8 cellular contexts compared by ENCODE assay signal in the genomic region with DNA sequence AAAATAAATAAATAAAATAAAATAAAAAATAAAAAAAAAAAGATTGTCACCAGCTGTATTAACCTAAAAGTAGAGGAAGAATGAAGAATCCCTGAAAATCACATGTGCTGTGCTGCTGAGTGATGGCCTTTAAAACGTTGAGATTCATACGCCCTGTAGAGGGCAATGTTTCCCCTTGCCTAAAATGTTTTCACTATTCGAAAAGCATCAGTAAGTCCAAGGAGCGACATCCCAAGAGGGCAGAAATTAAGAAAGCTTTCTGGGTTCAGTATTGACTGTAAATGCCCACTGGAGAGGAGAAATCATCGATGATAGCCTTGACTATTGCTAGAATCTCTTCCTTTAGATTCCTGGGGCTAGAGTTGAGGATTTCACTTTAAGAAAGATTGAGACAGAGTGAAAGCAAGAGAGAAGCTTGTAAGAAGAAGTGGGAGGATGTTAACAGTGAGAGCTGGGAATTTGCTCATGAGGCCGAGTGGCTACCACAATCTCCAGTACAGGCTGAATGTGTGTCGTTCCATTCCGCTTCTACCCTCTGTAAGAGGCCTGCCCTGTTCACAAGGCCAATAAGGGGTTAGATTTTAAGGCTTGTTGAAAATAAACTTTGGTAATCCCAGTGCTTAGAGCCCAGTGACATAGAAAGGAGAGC.
A peak's percentile ranks its signal among the peaks of the same experiment; 100 is the strongest.
DNase-seq lines count a peak whose midpoint lies in the region; ATAC-seq and TF ChIP-seq lines count a peak whose summit lies in the region.

No MANE protein-coding gene starts in this region.

- peak; percentile 87 for TF ChIP-seq CTCF in SK-N-SH (IDR thresholded peaks at IDR 0.05)
- peak; percentile 77 to 78 for TF ChIP-seq CTCF in fibroblast of lung (conservative IDR thresholded peaks at IDR 0.05 in 1 of 2, IDR thresholded peaks at IDR 0.05 in 1 of 2; ENCODE audit: low read depth in 1 of 2, low read length in 2 of 2)
- TF ChIP-seq CTCF in lower leg skin (IDR thresholded peaks at IDR 0.05), result no peak

- no peaks in the 10 kb centered on the region for H3K9me3 Mint-ChIP-seq in natural killer cell treated with Interleukin-12 subunit alpha and Interleukin-12 subunit beta and Interleukin-15 and Interleukin-18, amount 100 ng/mL, for 72 hours
- no peaks in the 10 kb centered on the region for H3K9me3 Mint-ChIP-seq in activated naive CD4-positive, alpha-beta T cell treated with anti-CD3 and anti-CD28 coated beads, Interleukin-2, amount 10 ng/mL, durations not matched to agents 7 days and 5 days

- H3K4me1 Mint-ChIP-seq in natural killer cell treated with Interleukin-12 subunit alpha and Interleukin-12 subunit beta and Interleukin-15 and Interleukin-18, amount 100 ng/mL, for 72 hours (ENCODE audit: low read depth in 2 of 2), result peaks cover 0 to 4% of the 10 kb centered on the region in 2 donors
- peaks cover 3% of the 10 kb centered on the region for H3K4me1 Mint-ChIP-seq in activated naive CD4-positive, alpha-beta T cell treated with anti-CD3 and anti-CD28 coated beads, Interleukin-2, amount 10 ng/mL, durations not matched to agents 7 days and 5 days

- H3K9ac ChIP-seq in SK-N-SH, result peak overlapping the region; percentile 28; the same call in 1 of the 2 replicates
- no peak overlapping the region for H3K9ac ChIP-seq in fibroblast of lung (ENCODE audit: insufficient read depth, low read length)

- H3K4me1 ChIP-seq in SK-N-SH (ENCODE audit: control insufficient read depth in 1 of 2, insufficient read depth in 2 of 2, low read depth in 1 of 2, low read length in 1 of 2), result peaks cover 2 to 8% of the 10 kb centered on the region in 2 experiments
- peaks cover 7% of the 10 kb centered on the region for H3K4me1 ChIP-seq in fibroblast of lung (ENCODE audit: control insufficient read depth, extremely low read depth, insufficient read depth, low read length)

- ATAC-seq in GM21526 (IDR thresholded peaks at IDR 0.05; ENCODE audit: low FRiP score, unreplicated experiment), result peak; percentile 54
- no peak for ATAC-seq in natural killer cell treated with Interleukin-12 subunit alpha and Interleukin-12 subunit beta and Interleukin-15 and Interleukin-18, amount 100 ng/mL, for 72 hours

- no peaks in the 10 kb centered on the region for H4K20me1 ChIP-seq in SK-N-SH (ENCODE audit: insufficient read depth)
- no peaks in the 10 kb centered on the region for H4K20me1 ChIP-seq in fibroblast of lung (ENCODE audit: control insufficient read depth, extremely low read depth, insufficient read depth, low read length)

- intact Hi-C loops in lower leg skin (cut with DNase I; ENCODE audit: low total_unique reads), result loop anchor here (10.0 kb wide), 1 partner anchor 203 kb away; no protein-coding TSS in a partner anchor

- peak; percentile 71 for TF ChIP-seq RAD21 in SK-N-SH (IDR thresholded peaks at IDR 0.05; ENCODE audit: low read length)

- no peak overlapping the region for H3K27ac ChIP-seq in SK-N-SH (ENCODE audit: low read depth in 2 of 2, low read length in 1 of 2)
- no peak overlapping the region for H3K27ac ChIP-seq in fibroblast of lung (ENCODE audit: insufficient read depth, low read length)

- no peak for TF ChIP-seq EP300 in SK-N-SH (IDR thresholded peaks at IDR 0.05; ENCODE audit: borderline replicate concordance in 1 of 2, low read depth in 1 of 2, low read length in 1 of 2)

- DNase-seq in G401 (ENCODE audit: low spot score) (peak; percentile 41), KBM-7 (peak; percentile 87), SK-N-SH (peak; percentile 52), fibroblast of lung (ENCODE audit: low read depth in 2 of 2) (peak; percentile 60 to 87), lower leg skin (ENCODE audit: low spot score in 2 of 2) (no peak)
- DNase-seq in natural killer cell treated with Interleukin-12 subunit alpha and Interleukin-12 subunit beta and Interleukin-15 and Interleukin-18, amount 100 ng/mL, for 72 hours (ENCODE audit: low spot score), result no peak
- no peak for DNase-seq in activated naive CD4-positive, alpha-beta T cell treated with anti-CD3 and anti-CD28 coated beads, Interleukin-2, amount 10 ng/mL, durations not matched to agents 7 days and 5 days

- POLR2A ChIA-PET in SK-N-SH (lab: Yijun Ruan, JAX), result no interaction called here

- no peaks in the 10 kb centered on the region for H3K36me3 Mint-ChIP-seq in natural killer cell treated with Interleukin-12 subunit alpha and Interleukin-12 subunit beta and Interleukin-15 and Interleukin-18, amount 100 ng/mL, for 72 hours
- H3K36me3 Mint-ChIP-seq in activated naive CD4-positive, alpha-beta T cell treated with anti-CD3 and anti-CD28 coated beads, Interleukin-2, amount 10 ng/mL, durations not matched to agents 7 days and 5 days, result no peaks in the 10 kb centered on the region

- H3K4me3 ChIP-seq in SK-N-SH (ENCODE audit: low read depth in 2 of 2, low read length in 1 of 2) (peak overlapping the region; percentile 31 to 52; a peak in 3 of 4 replicates), fibroblast of lung (replicated peaks in 1 of 4; ENCODE audit: control extremely low read depth in 1 of 4, insufficient read depth in 1 of 4, low read depth in 3 of 4, low read length in 4 of 4) (peak overlapping the region in 2 of 4 experiments; percentile 19 to 23), lower leg skin (ENCODE audit: low read depth, poor library complexity, severe bottlenecking) (no peak overlapping the region)

- H3K27ac Mint-ChIP-seq in natural killer cell treated with Interleukin-12 subunit alpha and Interleukin-12 subunit beta and Interleukin-15 and Interleukin-18, amount 100 ng/mL, for 72 hours, result no peak overlapping the region
- no peak overlapping the region for H3K27ac Mint-ChIP-seq in activated naive CD4-positive, alpha-beta T cell treated with anti-CD3 and anti-CD28 coated beads, Interleukin-2, amount 10 ng/mL, durations not matched to agents 7 days and 5 days

- H3F3A ChIP-seq in SK-N-SH (replicated peaks; ENCODE audit: insufficient read depth), result peaks cover 4% of the 10 kb centered on the region

- CTCF ChIA-PET in SK-N-SH (lab: Yijun Ruan, JAX), result interaction anchor here (0.6 to 2.2 kb wide), 44 partner anchors 9 to 1343 kb away, joined by 3 to 22 read pairs (median 4); no protein-coding TSS in a partner anchor
- CTCF ChIA-PET in activated naive CD4-positive, alpha-beta T cell treated with anti-CD3 and anti-CD28 coated beads, Interleukin-2, amount 10 ng/mL, durations not matched to agents 7 days and 5 days (lab: Charles Lee), result interaction anchor here (0.6 to 1.7 kb wide), 11 partner anchors 9 to 642 kb away, joined by 3 to 6 read pairs (median 3); a partner anchor contains a TSS

- H3K27me3 Mint-ChIP-seq in natural killer cell treated with Interleukin-12 subunit alpha and Interleukin-12 subunit beta and Interleukin-15 and Interleukin-18, amount 100 ng/mL, for 72 hours, result peaks cover 2 to 5% of the 10 kb centered on the region in 2 donors
- peaks cover 3% of the 10 kb centered on the region for H3K27me3 Mint-ChIP-seq in activated naive CD4-positive, alpha-beta T cell treated with anti-CD3 and anti-CD28 coated beads, Interleukin-2, amount 10 ng/mL, durations not matched to agents 7 days and 5 days

- H2AFZ ChIP-seq in SK-N-SH (ENCODE audit: low read depth) (peak overlapping the region; percentile 89), fibroblast of lung (ENCODE audit: low read length) (peak overlapping the region; percentile 91)

- WGBS in SK-N-SH (ENCODE audit: low lambda C conversion rate), result 20% methylated on average over 8 of the region's 8 CpGs
- 30 to 35% methylated on average over 8 of the region's 8 CpGs for WGBS in lower leg skin, 2 donors

- no peak for TF ChIP-seq POLR2A in lower leg skin (IDR thresholded peaks at IDR 0.05)

- H3K36me3 ChIP-seq in SK-N-SH (replicated peaks in 1 of 2; ENCODE audit: control insufficient read depth in 1 of 2, insufficient read depth in 2 of 2, low read length in 1 of 2), result no peaks in the 10 kb centered on the region
- no peaks in the 10 kb centered on the region for H3K36me3 ChIP-seq in fibroblast of lung (ENCODE audit: control insufficient read depth, insufficient read depth, low read length)

- H3K4me2 ChIP-seq in SK-N-SH (peak overlapping the region; percentile 59), fibroblast of lung (ENCODE audit: extremely low read depth, insufficient read depth, low read length) (peak overlapping the region; percentile 93)

- H3K79me2 ChIP-seq in SK-N-SH (ENCODE audit: insufficient read depth), result no peaks in the 10 kb centered on the region
- no peaks in the 10 kb centered on the region for H3K79me2 ChIP-seq in fibroblast of lung (ENCODE audit: control insufficient read depth, insufficient read depth, low read length)

- in situ Hi-C loops in G401 (cut with HindIII; ENCODE audit: low sequenced_read_pairs) (no loop called here), KBM-7 (cut with MboI; ENCODE audit: low pct_unique_long_range_greater_than_20kb, low sequenced_read_pairs) (loop anchor here (10.0 kb wide), 1 partner anchor 463 kb away; no protein-coding TSS in a partner anchor)

- peak overlapping the region; percentile 55 for H3K4me3 Mint-ChIP-seq in natural killer cell treated with Interleukin-12 subunit alpha and Interleukin-12 subunit beta and Interleukin-15 and Interleukin-18, amount 100 ng/mL, for 72 hours
- no peak overlapping the region for H3K4me3 Mint-ChIP-seq in activated naive CD4-positive, alpha-beta T cell treated with anti-CD3 and anti-CD28 coated beads, Interleukin-2, amount 10 ng/mL, durations not matched to agents 7 days and 5 days

- H3K9me3 ChIP-seq in SK-N-SH, result no peaks in the 10 kb centered on the region
- no peaks in the 10 kb centered on the region for H3K9me3 ChIP-seq in fibroblast of lung (ENCODE audit: control insufficient read depth, insufficient read depth, low read depth, low read length)

- H3K27me3 ChIP-seq in SK-N-SH (ENCODE audit: insufficient read depth) (no peaks in the 10 kb centered on the region; the same call in 1 of the 2 replicates), fibroblast of lung (ENCODE audit: control insufficient read depth, insufficient read depth, low read length) (no peaks in the 10 kb centered on the region)

- no peaks in the 10 kb centered on the region for H3K9me2 ChIP-seq in SK-N-SH

TF ChIP-seq in SK-N-SH, 30 proteins besides CTCF, POLR2A, EP300 and RAD21:
- no peak for TF ChIP-seq POLR2AphosphoS5 (IDR thresholded peaks at IDR 0.05; ENCODE audit: low read depth, low read length)
- TF ChIP-seq SMC3 (IDR thresholded peaks at IDR 0.05; ENCODE audit: low read depth, low read length), result peak; percentile 45; the same call in 1 of the 2 replicates

Comparison
In these comparisons a context has a peak if more than half of its experiments do, and no peak if none do; other contexts are left out.
1. DNase-seq: peak in G401 (single experiment), KBM-7 (single experiment), SK-N-SH (single experiment) and fibroblast of lung (2 of 2); none in natural killer cell treated with Interleukin-12 subunit alpha and Interleukin-12 subunit beta and Interleukin-15 and Interleukin-18, amount 100 ng/mL, for 72 hours (single experiment), lower leg skin (0 of 2) and activated naive CD4-positive, alpha-beta T cell treated with anti-CD3 and anti-CD28 coated beads, Interleukin-2, amount 10 ng/mL, durations not matched to agents 7 days and 5 days (single experiment).
2. CTCF ChIP-seq: peak in SK-N-SH (single experiment) and fibroblast of lung (2 of 2); none in lower leg skin (0 of 3).